Comparison of ENCODE assay signal across 21 cellular contexts in the genomic region with DNA sequence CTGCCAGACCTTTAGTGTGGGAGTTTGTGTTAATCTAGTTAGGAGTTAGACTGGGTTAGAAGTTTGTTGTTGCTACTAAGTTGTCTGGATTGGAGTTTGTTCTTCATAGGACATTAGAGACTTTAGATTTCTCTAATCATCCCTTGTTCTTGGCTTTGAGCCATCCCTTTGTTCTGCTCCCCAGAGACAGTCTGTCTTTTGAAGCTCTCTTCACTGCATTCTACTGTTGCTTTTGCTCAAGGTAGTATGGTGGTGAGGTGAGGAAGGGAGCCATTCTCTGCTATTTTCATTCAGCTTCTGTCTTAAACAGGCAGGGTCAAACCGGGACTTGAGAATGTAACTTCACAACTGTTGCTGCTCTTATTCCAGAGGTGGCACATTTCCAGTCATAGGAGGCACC.
DNase-seq lines count a peak whose midpoint lies in the region; ATAC-seq, FAIRE-seq and TF ChIP-seq lines count a peak whose summit lies in the region.
"Had no signal": no experiment of that assay in that cellular context is flagged by ENCODE, and none has a peak within 500 bp of the region (broad histone marks: within the 10 kb centered on the region; RNA-seq: fewer than 3 reads in every experiment).

No MANE protein-coding gene starts in this region.

- H3K36me3 Mint-ChIP-seq in GM23338 (ENCODE audit: low read depth) (no peaks in the 10 kb centered on the region), nephron progenitor cell (ENCODE audit: low read depth) (no peaks in the 10 kb centered on the region)
- H3K36me3 Mint-ChIP-seq in activated naive CD4-positive, alpha-beta T cell treated with anti-CD3 and anti-CD28 coated beads, Interleukin-2, amount 50 U/mL, for 72 hours, result no peaks in the 10 kb centered on the region

- H3K9ac ChIP-seq in GM12878 (ENCODE audit: control insufficient read depth, insufficient read depth, low read length), result no peak overlapping the region

- H3K27me3 Mint-ChIP-seq in GM23338 (ENCODE audit: insufficient read depth, low read depth, poor library complexity) (no peaks in the 10 kb centered on the region), nephron progenitor cell (ENCODE audit: low read depth, poor library complexity) (peaks cover 5% of the 10 kb centered on the region)

- no peak overlapping the region for H3K4me3 Mint-ChIP-seq in GM23338
- H3K4me3 Mint-ChIP-seq in nephron progenitor cell, result no peak overlapping the region
- H3K4me3 Mint-ChIP-seq: HFFc6 had no signal

- TF ChIP-seq RAD21 in GM12878 (IDR thresholded peaks at IDR 0.05; ENCODE audit: insufficient read depth, low read depth, low read length), result no peak

- POLR2A ChIA-PET in GM12878 (lab: Charles Lee) (no interaction called here), OCI-LY7 (lab: Charles Lee) (interaction anchor here (0.6 kb wide), 1 partner anchor 75 kb away, joined by 3 read pairs; no protein-coding TSS in a partner anchor)

- TF ChIP-seq EP300 in GM12878 (IDR thresholded peaks at IDR 0.05; ENCODE audit: borderline replicate concordance in 1 of 2, control insufficient read depth in 1 of 2, low read depth in 2 of 2, low read length in 2 of 2), result no peak

- H3K27ac ChIP-seq in GM23338 (ENCODE audit: low read depth), result no peak overlapping the region
- H3K27ac ChIP-seq in GM12878 (ENCODE audit: control insufficient read depth, insufficient read depth), result no peak overlapping the region
- no peak overlapping the region for H3K27ac ChIP-seq in OCI-LY7 (ENCODE audit: low read depth, low read length, poor library complexity, severe bottlenecking)

- H3K4me3 ChIP-seq in GM23338 (no peak overlapping the region), GM12878 (no peak overlapping the region), OCI-LY7 (ENCODE audit: low read depth, low read length, poor library complexity, severe bottlenecking) (no peak overlapping the region)

- no peaks in the 10 kb centered on the region for H3K4me1 ChIP-seq in GM23338 (ENCODE audit: insufficient read depth)
- H3K4me1 ChIP-seq in GM12878 (ENCODE audit: control insufficient read depth, insufficient read depth, low read length), result peaks cover 13% of the 10 kb centered on the region; the same call in 1 of the 2 replicates
- H3K4me1 ChIP-seq in OCI-LY7 (ENCODE audit: insufficient read depth, low read length, poor library complexity, severe bottlenecking), result no peaks in the 10 kb centered on the region

- CTCF ChIA-PET in GM12878 (lab: Yijun Ruan, JAX) (no interaction called here), OCI-LY7 (lab: Charles Lee; ENCODE audit: unreplicated experiment) (no interaction called here)

- H3K27ac Mint-ChIP-seq in GM23338 (no peak overlapping the region), nephron progenitor cell (peak overlapping the region; percentile 47)
- no peak overlapping the region for H3K27ac Mint-ChIP-seq in activated naive CD4-positive, alpha-beta T cell treated with anti-CD3 and anti-CD28 coated beads, Interleukin-2, amount 50 U/mL, for 72 hours
- H3K27ac Mint-ChIP-seq: HFFc6 had no signal

- H3K27me3 ChIP-seq in GM23338 (ENCODE audit: insufficient read depth) (no peaks in the 10 kb centered on the region), GM12878 (replicated peaks in 1 of 2; ENCODE audit: control insufficient read depth in 2 of 2, insufficient read depth in 2 of 2, low read length in 1 of 2) (peaks cover 0 to 2% of the 10 kb centered on the region in 2 experiments; a peak in 1 of 4 replicates)

- intact Hi-C loops in GM12878 (cut with micrococcal nuclease; ENCODE audit: unreplicated experiment) (no loop called here), OCI-LY7 (cut with micrococcal nuclease; ENCODE audit: unreplicated experiment) (no loop called here)

- H3K4me2 ChIP-seq in GM23338, result no peak overlapping the region
- peak overlapping the region; percentile 4; the same call in 1 of the 2 replicates for H3K4me2 ChIP-seq in GM12878 (ENCODE audit: control insufficient read depth, insufficient read depth)
- no peak overlapping the region for H3K4me2 ChIP-seq in OCI-LY7 (ENCODE audit: low read length)

- SMC1A ChIA-PET in GM12878 (lab: Charles Lee; ENCODE audit: uncharacterized antibody, unreplicated experiment), result interaction anchor here (1.0 to 1.1 kb wide), 3 partner anchors 8 to 96 kb away, joined by 3 to 5 read pairs (median 3); no protein-coding TSS in a partner anchor

- WGBS in GM12878 (ENCODE audit: insufficient coverage, insufficient replicate concordance, low lambda C conversion rate, missing lambda C conversion rate), result 0% methylated on average over 1 of the region's 1 CpG

- H3F3A ChIP-seq in GM23338 (replicated peaks; ENCODE audit: low read depth), result no peaks in the 10 kb centered on the region

- H4K20me1 ChIP-seq in GM23338 (replicated peaks; ENCODE audit: insufficient read depth) (no peaks in the 10 kb centered on the region), GM12878 (ENCODE audit: control insufficient read depth, insufficient read depth) (no peaks in the 10 kb centered on the region), OCI-LY7 (ENCODE audit: insufficient read depth, low read length) (no peaks in the 10 kb centered on the region)

- no peak for FAIRE-seq in GM12878 (lab: Jason Lieb, UNC)
- FAIRE-seq: A204.1, G401.6, RCC 7860 had no signal

- H3K9me3 ChIP-seq in GM12878 (replicated peaks; ENCODE audit: control insufficient read depth, insufficient read depth, low read length) (no peaks in the 10 kb centered on the region), OCI-LY7 (ENCODE audit: low read length) (no peaks in the 10 kb centered on the region)

- peaks cover 6% of the 10 kb centered on the region; the same call in 1 of the 3 replicates for H3K4me1 Mint-ChIP-seq in GM23338
- peaks cover 42% of the 10 kb centered on the region for H3K4me1 Mint-ChIP-seq in nephron progenitor cell

- H2AFZ ChIP-seq in GM23338 (peak overlapping the region; percentile 86; the same call in 1 of the 2 replicates), GM12878 (ENCODE audit: control insufficient read depth, low read depth, low read length) (no peak overlapping the region), OCI-LY7 (ENCODE audit: low read length) (no peak overlapping the region)

- H3K9me2 ChIP-seq in GM23338 (ENCODE audit: insufficient read depth) (0 out of 2 replicates have a peak, but pooled peaks cover 4% of the 10 kb centered on the region), OCI-LY7 (ENCODE audit: insufficient read depth, low read length) (no peaks in the 10 kb centered on the region)

- H3K9me3 Mint-ChIP-seq in GM23338, result no peaks in the 10 kb centered on the region
- H3K9me3 Mint-ChIP-seq in nephron progenitor cell, result no peaks in the 10 kb centered on the region
- H3K9me3 Mint-ChIP-seq in activated naive CD4-positive, alpha-beta T cell treated with anti-CD3 and anti-CD28 coated beads, Interleukin-2, amount 50 U/mL, for 72 hours, result no peaks in the 10 kb centered on the region
- H3K9me3 Mint-ChIP-seq: HFFc6 had no signal

- peak; percentile 34; the same call in 2 of the 3 replicates for ATAC-seq in GM23338
- peak; percentile 54 for ATAC-seq in GM12878
- no peak for ATAC-seq in activated naive CD4-positive, alpha-beta T cell treated with anti-CD3 and anti-CD28 coated beads, Interleukin-2, amount 50 U/mL, for 72 hours

- no peaks in the 10 kb centered on the region for H3K36me3 ChIP-seq in GM23338 (ENCODE audit: insufficient read depth)
- no peaks in the 10 kb centered on the region for H3K36me3 ChIP-seq in GM12878 (ENCODE audit: control insufficient read depth in 2 of 2, insufficient read depth in 2 of 2, low read length in 1 of 2)
- no peaks in the 10 kb centered on the region for H3K36me3 ChIP-seq in OCI-LY7 (ENCODE audit: insufficient read depth, low read length)

- TF ChIP-seq CTCF in GM23338 (conservative IDR thresholded peaks at IDR 0.05; ENCODE audit: low read depth in 2 of 2) (no peak), GM12878 (IDR thresholded peaks at IDR 0.05 in 2 of 3, conservative IDR thresholded peaks at IDR 0.05 in 1 of 3; ENCODE audit: control insufficient read depth in 2 of 3, extremely low read depth in 1 of 3, insufficient read depth in 1 of 3, low read depth in 3 of 3, low read length in 3 of 3) (no peak), nephron progenitor cell (IDR thresholded peaks at IDR 0.05) (no peak), OCI-LY7 (conservative IDR thresholded peaks at IDR 0.05; ENCODE audit: low read length) (no peak)

- RAD21 ChIA-PET in GM12878 (lab: Charles Lee; ENCODE audit: unreplicated experiment), result interaction anchor here (1.1 kb wide), 1 partner anchor 13 kb away, joined by 3 read pairs; no protein-coding TSS in a partner anchor

- no peak for TF ChIP-seq POLR2A in GM12878 (IDR thresholded peaks at IDR 0.05; ENCODE audit: low read depth, low read length)

- no peaks in the 10 kb centered on the region for H3K79me2 ChIP-seq in GM23338 (replicated peaks; ENCODE audit: insufficient read depth)
- H3K79me2 ChIP-seq in GM12878 (ENCODE audit: control insufficient read depth, insufficient read depth, low read length), result no peaks in the 10 kb centered on the region
- no peaks in the 10 kb centered on the region for H3K79me2 ChIP-seq in OCI-LY7 (ENCODE audit: insufficient read depth, low read depth, low read length)

- BruUV-seq in GM12878 (replicated peaks; lab: Mats Ljungman, UMichigan) (no TSS peak), OCI-LY7 (replicated peaks; lab: Mats Ljungman, UMichigan) (no TSS peak)

- DNase-seq in NCI-H345 (lab: John Stamatoyannopoulos, UW) (peak; percentile 16), NCI-H345 treated with DMSO at 0.1 percent for 48 hours (lab: John Stamatoyannopoulos, UW; ENCODE audit: unreplicated experiment) (no peak), GM23338 (ENCODE audit: low spot score) (no peak), GM12878 (ENCODE audit: low read depth, low spot score) (no peak), nephron progenitor cell (no peak), OCI-LY7 (ENCODE audit: low spot score) (no peak), 8988T (no peak)
- DNase-seq in activated naive CD4-positive, alpha-beta T cell treated with anti-CD3 and anti-CD28 coated beads, Interleukin-2, amount 50 U/mL, for 72 hours (ENCODE audit: low spot score in 2 of 2), result no peak
- DNase-seq: C1 segment of cervical spinal cord, DND-41, HFFc6, KG1, NCI-H1048, NCI-H1436 treated with DMSO at 0.1 percent for 48 hours, NCI-H2029 treated with DMSO at 0.1 percent for 48 hours, NCI-H226, NCI-H526 treated with DMSO at 0.1 percent for 48 hours, SHP77 had no signal

- in situ Hi-C loops in GM12878 (cut with MboI), result no loop called here

TF ChIP-seq in GM23338, 12 proteins besides CTCF, POLR2A, EP300 and RAD21 (continues in another document):
- no peak for TF ChIP-seq CREB1 (CRISPR knock-in tag; IDR thresholded peaks at IDR 0.05; ENCODE audit: low read depth)

TF ChIP-seq in GM12878, 131 proteins besides CTCF, POLR2A, EP300 and RAD21:
- no peak for TF ChIP-seq MEF2A (IDR thresholded peaks at IDR 0.05; ENCODE audit: insufficient read depth, low read depth, low read length)
- TF ChIP-seq FOS (IDR thresholded peaks at IDR 0.05; ENCODE audit: borderline replicate concordance, extremely low read depth, insufficient read length), result no peak
- no peak for TF ChIP-seq MYC (IDR thresholded peaks at IDR 0.05; ENCODE audit: insufficient read depth, insufficient read length, insufficient replicate concordance, low read length, severe bottlenecking)
- no peak for TF ChIP-seq STAT3 (IDR thresholded peaks at IDR 0.05; ENCODE audit: low read depth, low read length)
- TF ChIP-seq MEF2B (IDR thresholded peaks at IDR 0.05; ENCODE audit: partially characterized antibody, poor library complexity, severe bottlenecking), result peak; percentile 26
- no peak for TF ChIP-seq CHD1 (IDR thresholded peaks at IDR 0.05; ENCODE audit: low read depth, low read length)

Comparison
In these comparisons a context has a peak if more than half of its experiments do, and no peak if none do; other contexts are left out.
1. ATAC-seq: peak in GM23338 (single experiment) and GM12878 (single experiment); none in activated naive CD4-positive, alpha-beta T cell treated with anti-CD3 and anti-CD28 coated beads, Interleukin-2, amount 50 U/mL, for 72 hours (0 of 2).